Comparison of ENCODE assay signal across 10 cellular contexts in genomic region chr6:138824482-138825134, GRCh38. TPM values are rescaled to one million over a fixed set of nuclear protein-coding genes. Genes with fewer than 3 reads are reported as not detected.
DNase-seq lines count a peak whose midpoint lies in the region; ATAC-seq and TF ChIP-seq lines count a peak whose summit lies in the region.
"Had no signal": no experiment of that assay in that cellular context is flagged by ENCODE, and none has a peak within 500 bp of the region (broad histone marks: within the 10 kb centered on the region; RNA-seq: fewer than 3 reads in every experiment).

No MANE protein-coding gene starts in this region.

- no peak for TF ChIP-seq POLR2A in HCT116 (IDR thresholded peaks at IDR 0.05; ENCODE audit: borderline replicate concordance, extremely low read depth, insufficient read depth, insufficient read length)

- POLR2A ChIA-PET in CD8-positive, alpha-beta T cell (lab: Charles Lee): no interaction called here
- POLR2A ChIA-PET in HCT116 (lab: Charles Lee): no interaction called here
- POLR2A ChIA-PET in activated CD8-positive, alpha-beta T cell treated with anti-CD3 and anti-CD28 coated beads, Interleukin-2, amount 10 ng/mL, durations not matched to agents 7 days and 5 days (lab: Charles Lee): interaction anchor here (0.6 to 1.0 kb wide), 2 partner anchors 162 to 282 kb away, joined by 4 read pairs; no protein-coding TSS in a partner anchor

- no peak for TF ChIP-seq RAD21 in HCT116 (IDR thresholded peaks at IDR 0.05; ENCODE audit: low read depth)

- no peaks in the 10 kb centered on the region for H3K9me2 ChIP-seq in HCT116 (ENCODE audit: insufficient read depth)
- H3K9me2 ChIP-seq: SK-N-SH had no signal

- H3K36me3 Mint-ChIP-seq in CD8-positive, alpha-beta T cell: no peaks in the 10 kb centered on the region
- no peaks in the 10 kb centered on the region for H3K36me3 Mint-ChIP-seq in activated CD8-positive, alpha-beta T cell treated with anti-CD3 and anti-CD28 coated beads, Interleukin-2, amount 10 ng/mL, durations not matched to agents 7 days and 5 days (ENCODE audit: low read depth)
- no peaks in the 10 kb centered on the region for H3K36me3 Mint-ChIP-seq in activated T-helper 1 cell treated with anti-CD3 and anti-CD28 coated beads, Interleukin-12 subunit alpha, Interleukin-12 subunit beta, Interleukin-2, Interleukin-4 antibody, amounts not matched to agents 30 ng/mL and 10 ng/mL and 1 ng/mL, durations not matched to agents 14 hours and 24 hours and 36 hours (ENCODE audit: low read depth)

- TF ChIP-seq CTCF in CD8-positive, alpha-beta T cell (IDR thresholded peaks at IDR 0.05): no peak
- no peak for TF ChIP-seq CTCF in HCT116 (IDR thresholded peaks at IDR 0.05 in 2 of 3, conservative IDR thresholded peaks at IDR 0.05 in 1 of 3; ENCODE audit: borderline replicate concordance in 1 of 3, insufficient read depth in 1 of 3, low read depth in 2 of 3, low read length in 2 of 3)
- no peak for TF ChIP-seq CTCF in ascending aorta (IDR thresholded peaks at IDR 0.05)

- no peak overlapping the region for H3K4me3 Mint-ChIP-seq in CD8-positive, alpha-beta T cell
- H3K4me3 Mint-ChIP-seq in activated CD8-positive, alpha-beta T cell treated with anti-CD3 and anti-CD28 coated beads, Interleukin-2, amount 10 ng/mL, durations not matched to agents 7 days and 5 days: no peak overlapping the region
- H3K4me3 Mint-ChIP-seq in activated T-helper 1 cell treated with anti-CD3 and anti-CD28 coated beads, Interleukin-12 subunit alpha, Interleukin-12 subunit beta, Interleukin-2, Interleukin-4 antibody, amounts not matched to agents 30 ng/mL and 10 ng/mL and 1 ng/mL, durations not matched to agents 14 hours and 24 hours and 36 hours: no peak overlapping the region

- H3K4me1 ChIP-seq in CD8-positive, alpha-beta T cell (ENCODE audit: insufficient read depth, low read length): peaks cover 5% of the 10 kb centered on the region
- peaks cover 3 to 9% of the 10 kb centered on the region in 2 experiments for H3K4me1 ChIP-seq in HCT116 (ENCODE audit: control insufficient read depth in 1 of 2, insufficient read depth in 2 of 2, low read length in 2 of 2)
- H3K4me1 ChIP-seq in ascending aorta: no peaks in the 10 kb centered on the region

- no peak overlapping the region for H3K4me3 ChIP-seq in CD8-positive, alpha-beta T cell (ENCODE audit: low read depth, low read length)
- H3K4me3 ChIP-seq in HCT116 (replicated peaks in 1 of 2; ENCODE audit: low read depth in 1 of 2, low read length in 2 of 2) (no peak overlapping the region), ascending aorta (no peak overlapping the region)

- H3K79me2 ChIP-seq in HCT116 (ENCODE audit: insufficient read depth, low read length): no peaks in the 10 kb centered on the region

- no peaks in the 10 kb centered on the region for H3K9me3 ChIP-seq in CD8-positive, alpha-beta T cell (ENCODE audit: low read length)
- H3K9me3 ChIP-seq in HCT116 (ENCODE audit: control insufficient read depth in 1 of 2, insufficient read depth in 1 of 2, low read depth in 1 of 2, low read length in 2 of 2) (no peaks in the 10 kb centered on the region), ascending aorta (no peaks in the 10 kb centered on the region)
- H3K9me3 ChIP-seq: SK-N-SH had no signal

- BruUV-seq in HCT116 (replicated peaks; lab: Mats Ljungman, UMichigan): no TSS peak

- intact Hi-C loops in CD8-positive, alpha-beta T cell (cut with DNase I, micrococcal nuclease): no loop called here
- intact Hi-C loops in HCT116 (cut with micrococcal nuclease): no loop called here
- intact Hi-C loops in left ventricle myocardium superior (cut with micrococcal nuclease): no loop called here
- intact Hi-C loops in ascending aorta (cut with DNase I): no loop called here
- intact Hi-C loops in activated T-helper 1 cell treated with anti-CD3 and anti-CD28 coated beads, Interleukin-12 subunit alpha, Interleukin-12 subunit beta, Interleukin-2, Interleukin-4 antibody, amounts not matched to agents 30 ng/mL and 10 ng/mL and 1 ng/mL, durations not matched to agents 14 hours and 24 hours and 36 hours (cut with micrococcal nuclease): no loop called here

- peak overlapping the region; percentile 21 for H3K27ac Mint-ChIP-seq in CD8-positive, alpha-beta T cell
- H3K27ac Mint-ChIP-seq in activated CD8-positive, alpha-beta T cell treated with anti-CD3 and anti-CD28 coated beads, Interleukin-2, amount 10 ng/mL, durations not matched to agents 7 days and 5 days: no peak overlapping the region
- no peak overlapping the region for H3K27ac Mint-ChIP-seq in activated T-helper 1 cell treated with anti-CD3 and anti-CD28 coated beads, Interleukin-12 subunit alpha, Interleukin-12 subunit beta, Interleukin-2, Interleukin-4 antibody, amounts not matched to agents 30 ng/mL and 10 ng/mL and 1 ng/mL, durations not matched to agents 14 hours and 24 hours and 36 hours

- no peak overlapping the region for H3K4me2 ChIP-seq in HCT116 (ENCODE audit: low read length)
- H3K4me2 ChIP-seq: SK-N-SH had no signal

- no peak overlapping the region for H2AFZ ChIP-seq in HCT116 (ENCODE audit: low read depth, low read length, poor library complexity, severe bottlenecking)

- H3K9me3 Mint-ChIP-seq in CD8-positive, alpha-beta T cell: no peaks in the 10 kb centered on the region
- H3K9me3 Mint-ChIP-seq in activated CD8-positive, alpha-beta T cell treated with anti-CD3 and anti-CD28 coated beads, Interleukin-2, amount 10 ng/mL, durations not matched to agents 7 days and 5 days (ENCODE audit: insufficient read depth): no peaks in the 10 kb centered on the region
- no peaks in the 10 kb centered on the region for H3K9me3 Mint-ChIP-seq in activated T-helper 1 cell treated with anti-CD3 and anti-CD28 coated beads, Interleukin-12 subunit alpha, Interleukin-12 subunit beta, Interleukin-2, Interleukin-4 antibody, amounts not matched to agents 30 ng/mL and 10 ng/mL and 1 ng/mL, durations not matched to agents 14 hours and 24 hours and 36 hours

- peak in 1 of 7 experiments; percentile 52 for DNase-seq in CD8-positive, alpha-beta T cell
- DNase-seq in HCT116 (ENCODE audit: low read depth, low spot score) (no peak), left ventricle myocardium superior (no peak), ascending aorta (ENCODE audit: low spot score in 2 of 2) (no peak)
- DNase-seq in activated CD8-positive, alpha-beta T cell treated with anti-CD3 and anti-CD28 coated beads, Interleukin-2, amount 10 ng/mL, durations not matched to agents 7 days and 5 days: peak; percentile 53
- DNase-seq in activated T-helper 1 cell treated with anti-CD3 and anti-CD28 coated beads, Interleukin-12 subunit alpha, Interleukin-12 subunit beta, Interleukin-2, Interleukin-4 antibody, amounts not matched to agents 30 ng/mL and 10 ng/mL and 1 ng/mL, durations not matched to agents 14 hours and 24 hours and 36 hours (ENCODE audit: low spot score): no peak
- DNase-seq: hypothalamus, NCI-H1417, SK-N-SH had no signal

- CTCF ChIA-PET in CD8-positive, alpha-beta T cell (lab: Charles Lee): interaction anchor here (1.0 kb wide), 1 partner anchor 11 kb away, joined by 3 read pairs; no protein-coding TSS in a partner anchor
- CTCF ChIA-PET in HCT116 (lab: Charles Lee): no interaction called here
- CTCF ChIA-PET in activated CD8-positive, alpha-beta T cell treated with anti-CD3 and anti-CD28 coated beads, Interleukin-2, amount 10 ng/mL, durations not matched to agents 7 days and 5 days (lab: Charles Lee): interaction anchor here (0.8 kb wide), 1 partner anchor 9 kb away, joined by 3 read pairs; no protein-coding TSS in a partner anchor

- H3K27ac ChIP-seq in CD8-positive, alpha-beta T cell (ENCODE audit: low read depth, low read length): no peak overlapping the region
- H3K27ac ChIP-seq in HCT116 (ENCODE audit: low read depth, low read length): no peak overlapping the region
- H3K27ac ChIP-seq in ascending aorta: no peak overlapping the region

- H3K27me3 ChIP-seq in CD8-positive, alpha-beta T cell (ENCODE audit: insufficient read depth, low read length): no peaks in the 10 kb centered on the region
- H3K27me3 ChIP-seq in HCT116 (ENCODE audit: insufficient read depth, low read length) (no peaks in the 10 kb centered on the region), ascending aorta (no peaks in the 10 kb centered on the region)

- RAD21 ChIA-PET in HCT116 (lab: Charles Lee; ENCODE audit: low non-redundant PET in 1 of 2, low total read pairs in 2 of 2, uncharacterized antibody in 2 of 2, unreplicated experiment in 2 of 2): no interaction called here

- H3K36me3 ChIP-seq in CD8-positive, alpha-beta T cell (ENCODE audit: insufficient read depth, low read length): no peaks in the 10 kb centered on the region
- H3K36me3 ChIP-seq in HCT116 (ENCODE audit: control insufficient read depth in 1 of 2, insufficient read depth in 2 of 2, low read length in 2 of 2) (no peaks in the 10 kb centered on the region), ascending aorta (no peaks in the 10 kb centered on the region)

- no peaks in the 10 kb centered on the region for H3K27me3 Mint-ChIP-seq in CD8-positive, alpha-beta T cell (ENCODE audit: low read depth)
- H3K27me3 Mint-ChIP-seq in activated CD8-positive, alpha-beta T cell treated with anti-CD3 and anti-CD28 coated beads, Interleukin-2, amount 10 ng/mL, durations not matched to agents 7 days and 5 days (ENCODE audit: low read depth): no peaks in the 10 kb centered on the region
- no peaks in the 10 kb centered on the region for H3K27me3 Mint-ChIP-seq in activated T-helper 1 cell treated with anti-CD3 and anti-CD28 coated beads, Interleukin-12 subunit alpha, Interleukin-12 subunit beta, Interleukin-2, Interleukin-4 antibody, amounts not matched to agents 30 ng/mL and 10 ng/mL and 1 ng/mL, durations not matched to agents 14 hours and 24 hours and 36 hours (ENCODE audit: insufficient read depth)

- peaks cover 7% of the 10 kb centered on the region for H3K4me1 Mint-ChIP-seq in CD8-positive, alpha-beta T cell (ENCODE audit: low read depth)
- peaks cover 5% of the 10 kb centered on the region for H3K4me1 Mint-ChIP-seq in activated CD8-positive, alpha-beta T cell treated with anti-CD3 and anti-CD28 coated beads, Interleukin-2, amount 10 ng/mL, durations not matched to agents 7 days and 5 days (ENCODE audit: low read depth)
- H3K4me1 Mint-ChIP-seq in activated T-helper 1 cell treated with anti-CD3 and anti-CD28 coated beads, Interleukin-12 subunit alpha, Interleukin-12 subunit beta, Interleukin-2, Interleukin-4 antibody, amounts not matched to agents 30 ng/mL and 10 ng/mL and 1 ng/mL, durations not matched to agents 14 hours and 24 hours and 36 hours (ENCODE audit: low read depth): peaks cover 8% of the 10 kb centered on the region

- peak; percentile 92 for ATAC-seq in CD8-positive, alpha-beta T cell
- ATAC-seq in HCT116 (peak; percentile 42; the same call in 1 of the 2 replicates), left ventricle myocardium superior (peak; percentile 50), HG03139 (IDR thresholded peaks at IDR 0.05; ENCODE audit: unreplicated experiment) (no peak)
- peak; percentile 80 for ATAC-seq in activated CD8-positive, alpha-beta T cell treated with anti-CD3 and anti-CD28 coated beads, Interleukin-2, amount 10 ng/mL, durations not matched to agents 7 days and 5 days

- H4K20me1 ChIP-seq in HCT116 (ENCODE audit: insufficient read depth): no peaks in the 10 kb centered on the region

- no peak overlapping the region for H3K9ac ChIP-seq in HCT116 (ENCODE audit: low read length)
- H3K9ac ChIP-seq: SK-N-SH had no signal

RNA-seq across cellular contexts. Expression of gene ECT2L, which starts 28.7 kb away (rescaled TPM):
- total RNA-seq in CD8-positive, alpha-beta T cell: not detected
- total RNA-seq in HCT116 (2021; ENCODE audit: unreplicated experiment): not detected
- polyA plus RNA-seq in HCT116 (2012): 0.02 and 0.10 TPM in 2 replicates
- not detected for total RNA-seq in activated CD8-positive, alpha-beta T cell treated with anti-CD3 and anti-CD28 coated beads, Interleukin-2, amount 10 ng/mL, durations not matched to agents 7 days and 5 days
- total RNA-seq in left ventricle myocardium superior: 0.37 TPM
- total RNA-seq in ascending aorta: not detected
- not detected in 2 replicates for total RNA-seq in activated T-helper 1 cell treated with anti-CD3 and anti-CD28 coated beads, Interleukin-12 subunit alpha, Interleukin-12 subunit beta, Interleukin-2, Interleukin-4 antibody, amounts not matched to agents 30 ng/mL and 10 ng/mL and 1 ng/mL, durations not matched to agents 14 hours and 24 hours and 36 hours

RNA-seq across cellular contexts. Expression of gene CCDC28A, which starts 51.0 kb away (rescaled TPM):
- 10 to 100 TPM; 38.2 to 39.4 TPM for total RNA-seq in CD8-positive, alpha-beta T cell
- total RNA-seq in HCT116 (2021; ENCODE audit: unreplicated experiment) (12.0 TPM), left ventricle myocardium superior (9.0 TPM), ascending aorta (0.32 TPM)
- polyA plus RNA-seq in HCT116 (2012): 7.7 and 12.7 TPM in 2 replicates
- 10 to 100 TPM; 17.4 to 19.2 TPM for total RNA-seq in activated CD8-positive, alpha-beta T cell treated with anti-CD3 and anti-CD28 coated beads, Interleukin-2, amount 10 ng/mL, durations not matched to agents 7 days and 5 days
- 16.1 and 17.9 TPM in 2 replicates for total RNA-seq in activated T-helper 1 cell treated with anti-CD3 and anti-CD28 coated beads, Interleukin-12 subunit alpha, Interleukin-12 subunit beta, Interleukin-2, Interleukin-4 antibody, amounts not matched to agents 30 ng/mL and 10 ng/mL and 1 ng/mL, durations not matched to agents 14 hours and 24 hours and 36 hours
